Comparison of ENCODE assay signal across 20 cellular contexts in the genomic region with DNA sequence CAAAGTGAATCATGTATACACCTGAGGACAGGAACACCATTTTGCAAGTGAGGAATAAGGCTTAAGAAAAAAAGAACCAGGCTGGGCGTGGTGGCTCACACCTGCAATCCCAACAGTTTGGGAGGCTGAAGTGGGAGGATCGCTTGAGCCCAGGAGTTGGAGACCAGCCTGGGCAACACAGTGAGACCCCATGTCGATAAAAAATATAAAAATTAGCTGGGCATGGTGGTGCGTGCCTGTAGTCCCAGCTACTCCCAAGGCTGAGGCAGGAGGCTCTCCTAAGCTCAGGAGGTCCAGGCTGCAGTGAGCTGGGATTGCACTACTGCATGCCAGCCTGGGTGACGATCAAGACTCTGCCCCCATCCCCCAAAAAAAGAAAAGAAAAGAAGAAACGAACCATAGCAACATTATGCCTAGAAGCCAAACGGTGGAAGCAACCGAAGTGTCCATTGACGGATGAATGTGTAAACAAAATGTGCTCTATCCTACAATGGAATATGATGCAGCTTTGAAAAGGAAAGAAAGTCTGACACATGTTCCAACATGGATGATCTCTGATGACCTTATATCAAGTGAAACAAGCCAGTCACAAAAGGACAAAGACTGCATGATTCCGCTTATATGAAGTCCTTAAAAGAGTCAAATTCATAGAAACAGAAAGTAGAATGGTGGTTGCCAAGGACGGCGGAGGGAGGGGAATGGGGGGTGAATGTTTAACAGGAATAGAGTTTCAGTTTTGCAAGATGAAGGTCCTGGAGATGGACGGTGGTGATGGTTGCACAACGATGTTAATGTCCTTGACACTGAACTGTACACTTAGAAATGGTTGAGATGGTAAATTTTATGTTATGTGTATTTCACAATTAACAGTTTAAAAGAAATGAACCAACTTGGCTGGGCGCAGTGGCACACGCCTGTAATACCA. TPM values are rescaled to one million over a fixed set of nuclear protein-coding genes. Genes with fewer than 3 reads are reported as not detected.
DNase-seq lines count a peak whose midpoint lies in the region; ATAC-seq and TF ChIP-seq lines count a peak whose summit lies in the region.
"Had no signal": no experiment of that assay in that cellular context is flagged by ENCODE, and none has a peak within 500 bp of the region (broad histone marks: within the 10 kb centered on the region; RNA-seq: fewer than 3 reads in every experiment).

No MANE protein-coding gene starts in this region.

- CTCF ChIA-PET in PC-3 (lab: Charles Lee): no interaction called here

- POLR2A ChIA-PET in PC-3 (lab: Charles Lee; ENCODE audit: unreplicated experiment): no interaction called here

- no peaks in the 10 kb centered on the region for H3K79me2 ChIP-seq in PC-3 (ENCODE audit: low read length)

- no peak for TF ChIP-seq CTCF in PC-3 (conservative IDR thresholded peaks at IDR 0.05; ENCODE audit: low read depth, low read length)

- H3K27ac ChIP-seq in PC-3 (ENCODE audit: low read length): peak overlapping the region; percentile 59
- H3K27ac ChIP-seq: testis had no signal

- H3K4me1 ChIP-seq in PC-3 (ENCODE audit: insufficient read depth, low read length): peaks cover 19% of the 10 kb centered on the region
- H3K4me1 ChIP-seq: prostate gland, testis had no signal

- H3K9me3 ChIP-seq in PC-3 (ENCODE audit: low read length): no peaks in the 10 kb centered on the region
- H3K9me3 ChIP-seq: heart left ventricle, MG63, prostate gland, SJSA1, testis had no signal

- H3K27me3 ChIP-seq in PC-3 (ENCODE audit: low read length): no peaks in the 10 kb centered on the region
- H3K27me3 ChIP-seq: heart left ventricle, MG63, SJSA1, testis had no signal

- H3K36me3 ChIP-seq in PC-3 (ENCODE audit: low read depth, low read length): no peaks in the 10 kb centered on the region
- H3K36me3 ChIP-seq: heart left ventricle, MG63, prostate gland, SJSA1 had no signal

- intact Hi-C loops in PC-3 (cut with micrococcal nuclease): no loop called here

- no peak for DNase-seq in PC-3
- DNase-seq in fibroblast of gingiva (ENCODE audit: low read depth): peak; percentile 19
- DNase-seq in renal cortical epithelial cell (ENCODE audit: low read depth): peak; percentile 57
- no peak for DNase-seq in NCI-H526 treated with DMSO at 0.1 percent for 48 hours (lab: John Stamatoyannopoulos, UW)
- no peak for DNase-seq in hepatic stellate cell (ENCODE audit: low spot score)
- DNase-seq: activated CD8-positive, alpha-beta memory T cell treated with anti-CD3 and anti-CD28 coated beads for 24 hours; CD4-positive, alpha-beta memory T cell; effector CD8-positive, alpha-beta T cell; heart left ventricle; MG63; naive thymus-derived CD8-positive, alpha-beta T cell; NCI-H187 treated with DMSO at 0.1 percent for 48 hours; T-helper 17 cell; testis had no signal

- H3K4me2 ChIP-seq in PC-3 (ENCODE audit: low read length): no peak overlapping the region

- no peaks in the 10 kb centered on the region for H3F3A ChIP-seq in PC-3 (ENCODE audit: low read length, unreplicated experiment)

- H2AFZ ChIP-seq in PC-3 (ENCODE audit: low read length): 0 out of 2 replicates have a peak overlapping the region, but pooled peaks have one; percentile 21

- no TSS peak for BruUV-seq in PC-3 (replicated peaks; lab: Mats Ljungman, UMichigan)

- no peak overlapping the region for H3K9ac ChIP-seq in PC-3 (ENCODE audit: low read length)

- no peaks in the 10 kb centered on the region for H3K9me2 ChIP-seq in PC-3 (replicated peaks; ENCODE audit: low read length)

- H4K20me1 ChIP-seq in PC-3 (ENCODE audit: low read length): no peaks in the 10 kb centered on the region

- H3K4me3 ChIP-seq in PC-3 (ENCODE audit: low read length): no peak overlapping the region
- H3K4me3 ChIP-seq: heart left ventricle, MG63, prostate gland, SJSA1, testis had no signal

- ATAC-seq in GM19463 (IDR thresholded peaks at IDR 0.05; ENCODE audit: unreplicated experiment): peak; percentile 46
- no peak for ATAC-seq in PC-3
- no peak for ATAC-seq in HG03135 (IDR thresholded peaks at IDR 0.05; ENCODE audit: unreplicated experiment)
- ATAC-seq in HG02678 (IDR thresholded peaks at IDR 0.05; ENCODE audit: unreplicated experiment): no peak
- ATAC-seq: activated T-helper 17 cell treated with anti-CD3 and anti-CD28 coated beads, Interleukin-2, amount 50 U/mL, for 72 hours; heart left ventricle; naive thymus-derived CD8-positive, alpha-beta T cell; T-helper 17 cell had no signal

RNA-seq across cellular contexts. Expression of gene KIAA0232, which starts 8.6 kb away (rescaled TPM):
- total RNA-seq in PC-3 (2014; rRNA removed) (5.5 and 5.6 TPM in 2 replicates), renal cortical epithelial cell (43.9 and 59.4 TPM in 2 replicates)

RNA-seq across cellular contexts. Expression of gene BLOC1S4, which starts 57.9 kb away (rescaled TPM):
- total RNA-seq in PC-3 (2014; rRNA removed) (14.0 and 19.9 TPM in 2 replicates), renal cortical epithelial cell (18.1 and 21.2 TPM in 2 replicates)

Comparison
In these comparisons a context has a peak if more than half of its experiments do, and no peak if none do; other contexts are left out.
1. DNase-seq: peak in fibroblast of gingiva (single experiment) and renal cortical epithelial cell (single experiment); none in PC-3 (single experiment), NCI-H526 treated with DMSO at 0.1 percent for 48 hours (single experiment) and hepatic stellate cell (single experiment).